In the genomic region with DNA sequence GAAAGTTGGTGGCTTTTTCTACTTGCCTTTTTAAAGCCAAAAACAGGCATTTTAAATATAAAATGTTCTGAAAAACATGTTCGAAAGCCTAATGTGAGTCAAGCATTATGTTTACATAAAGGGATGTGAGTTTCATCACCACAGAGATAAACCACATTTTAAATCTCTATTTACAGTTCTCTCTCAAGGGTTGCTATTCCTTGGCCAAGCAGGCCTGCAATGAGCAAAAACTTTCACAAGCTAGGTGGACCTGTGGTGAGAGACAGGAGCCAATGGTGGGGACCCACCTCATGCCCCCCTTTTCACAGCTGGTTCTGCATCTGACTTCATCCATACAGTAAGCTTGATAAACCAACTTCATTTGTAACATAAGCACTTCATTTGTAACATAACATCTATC, we compare ENCODE assay signal across 9 cellular contexts.
DNase-seq lines count a peak whose midpoint lies in the region; ATAC-seq and TF ChIP-seq lines count a peak whose summit lies in the region.
"Had no signal": no experiment of that assay in that cellular context is flagged by ENCODE, and none has a peak within 500 bp of the region (broad histone marks: within the 10 kb centered on the region; RNA-seq: fewer than 3 reads in every experiment).

No MANE protein-coding gene starts in this region.

- peaks cover 7% of the 10 kb centered on the region for H3K9me1 ChIP-seq in IMR-90 (ENCODE audit: insufficient read depth, low read length)

- peak; percentile 31 for DNase-seq in GM10266 (ENCODE audit: extremely low spot score)
- DNase-seq in IMR-90 = peak; percentile 92
- peak; percentile 46 for DNase-seq in brain pericyte (ENCODE audit: low read depth, low spot score)
- peak; percentile 7 for DNase-seq in stimulated activated naive B cell treated with anti-CD40 and anti-IgM and Interleukin-4, amounts not matched to agents 10 μg/mL and 1 μg/mL and 100 μg/mL, for 72 hours
- DNase-seq in HT-29 (ENCODE audit: low spot score) = no peak
- no peak for DNase-seq in SKM-1 treated with dmso at 0.1 percent for 144 hours (lab: John Stamatoyannopoulos, UW; ENCODE audit: unreplicated experiment)
- no peak for DNase-seq in aorta
- DNase-seq: pancreas had no signal

- H3K4me1 ChIP-seq in IMR-90 (ENCODE audit: control insufficient read depth, insufficient read depth, low read length) (peaks cover 18% of the 10 kb centered on the region), aorta (ENCODE audit: control insufficient read depth in 1 of 2, insufficient read depth in 2 of 2, low read length in 2 of 2) (peaks cover 6 to 8% of the 10 kb centered on the region in 2 donors)

- H3K4me2 ChIP-seq in IMR-90 (ENCODE audit: low read depth, low read length) = peak overlapping the region; percentile 38

- intact Hi-C loops in IMR-90 (cut with micrococcal nuclease) = no loop called here
- intact Hi-C loops in aorta (cut with DNase I) = loop anchor here in 1 of 2 donors (10.0 kb wide), 1 partner anchor 65 kb away; a partner anchor contains a TSS

- ATAC-seq in GM21528 (IDR thresholded peaks at IDR 0.05; ENCODE audit: low FRiP score, unreplicated experiment) = peak; percentile 81
- peak; percentile 72 for ATAC-seq in IMR-90 (ENCODE audit: low read depth)
- ATAC-seq in stimulated activated naive B cell treated with anti-CD40 and anti-IgM and Interleukin-4, amounts not matched to agents 10 μg/mL and 1 μg/mL and 100 μg/mL, for 72 hours (replicated peaks) = peak; percentile 60 to 74
- ATAC-seq in aorta (ENCODE audit: low FRiP score) = no peak

- POLR2A ChIA-PET in IMR-90 (lab: Charles Lee; ENCODE audit: unreplicated experiment) = no interaction called here

- H2AK5ac ChIP-seq in IMR-90 (ENCODE audit: low read depth, low read length) = peak overlapping the region; percentile 54; the same call in 1 of the 2 replicates

- H3K79me1 ChIP-seq in IMR-90 (ENCODE audit: low read depth in 1 of 2, low read length in 2 of 2) = peaks cover 9 to 62% of the 10 kb centered on the region in 2 experiments; a peak in 3 of 4 replicates

- no peak overlapping the region for H3K14ac ChIP-seq in IMR-90 (replicated peaks; ENCODE audit: low read depth, low read length)

- H4K91ac ChIP-seq in IMR-90 (ENCODE audit: insufficient read depth, low read depth, low read length) = no peak overlapping the region

- no peak for TF ChIP-seq RAD21 in IMR-90 (IDR thresholded peaks at IDR 0.05; ENCODE audit: low read length)

- no peak overlapping the region for H2BK15ac ChIP-seq in IMR-90 (ENCODE audit: low read depth, low read length)

- peak overlapping the region; percentile 81 for H2BK5ac ChIP-seq in IMR-90 (ENCODE audit: low read depth, low read length, poor library complexity, severe bottlenecking)

- H3K4me3 Mint-ChIP-seq in stimulated activated naive B cell treated with anti-CD40 and anti-IgM and Interleukin-4, amounts not matched to agents 10 μg/mL and 1 μg/mL and 100 μg/mL, for 72 hours = peak overlapping the region; percentile 17 to 41

- H3K23ac ChIP-seq in IMR-90 (ENCODE audit: low read depth, low read length) = no peak overlapping the region

- peaks cover 32% of the 10 kb centered on the region for H4K20me1 ChIP-seq in IMR-90 (ENCODE audit: insufficient read depth, low read length)

- BruUV-seq in IMR-90 (replicated peaks; lab: Mats Ljungman, UMichigan) = no TSS peak

- H3K27ac Mint-ChIP-seq in stimulated activated naive B cell treated with anti-CD40 and anti-IgM and Interleukin-4, amounts not matched to agents 10 μg/mL and 1 μg/mL and 100 μg/mL, for 72 hours = peak overlapping the region; percentile 80

- no peak overlapping the region for H3K9ac ChIP-seq in IMR-90 (ENCODE audit: low read depth, low read length)

- H3K9me3 ChIP-seq in IMR-90 (ENCODE audit: control insufficient read depth, insufficient read depth, low read length) (no peaks in the 10 kb centered on the region), aorta (ENCODE audit: control insufficient read depth, low read length) (no peaks in the 10 kb centered on the region)
- H3K9me3 ChIP-seq: pancreas had no signal

- H2AK9ac ChIP-seq in IMR-90 (replicated peaks; ENCODE audit: low read depth, low read length, poor library complexity) = no peak overlapping the region

- TF ChIP-seq CTCF in GM10266 (IDR thresholded peaks at IDR 0.05; ENCODE audit: control insufficient read depth, insufficient read depth, low read depth, missing control alignments) (no peak), IMR-90 (conservative IDR thresholded peaks at IDR 0.05; ENCODE audit: low read depth, low read length) (no peak)

- in situ Hi-C loops in IMR-90 (cut with MboI; ENCODE audit: low sequenced_read_pairs) = no loop called here

- H3K27me3 Mint-ChIP-seq in stimulated activated naive B cell treated with anti-CD40 and anti-IgM and Interleukin-4, amounts not matched to agents 10 μg/mL and 1 μg/mL and 100 μg/mL, for 72 hours = no peaks in the 10 kb centered on the region

- H3K27me3 ChIP-seq in IMR-90 (ENCODE audit: control insufficient read depth, insufficient read depth, low read length) (no peaks in the 10 kb centered on the region), aorta (ENCODE audit: control insufficient read depth in 1 of 2, insufficient read depth in 2 of 2, low read length in 1 of 2) (no peaks in the 10 kb centered on the region)
- H3K27me3 ChIP-seq: pancreas had no signal

- H4K5ac ChIP-seq in IMR-90 (ENCODE audit: low read depth, low read length) = no peak overlapping the region

- H3K27ac ChIP-seq in IMR-90 (ENCODE audit: insufficient read depth, low read length) (peak overlapping the region; percentile 57; the same call in 1 of the 2 replicates), aorta (ENCODE audit: low read depth in 1 of 2, low read length in 2 of 2) (peak overlapping the region in 1 of 2 donors; percentile 57)
- H3K27ac ChIP-seq: pancreas had no signal

- no peak overlapping the region for H3K18ac ChIP-seq in IMR-90 (ENCODE audit: low read depth, low read length)

- peaks cover 42 to 62% of the 10 kb centered on the region in 2 donors for H3K4me1 Mint-ChIP-seq in stimulated activated naive B cell treated with anti-CD40 and anti-IgM and Interleukin-4, amounts not matched to agents 10 μg/mL and 1 μg/mL and 100 μg/mL, for 72 hours

- H3K4ac ChIP-seq in IMR-90 (ENCODE audit: low read depth, low read length) = 0 out of 2 replicates have a peak overlapping the region, but pooled peaks have one; percentile 33

- peaks cover 14 to 23% of the 10 kb centered on the region in 2 donors for H3K36me3 Mint-ChIP-seq in stimulated activated naive B cell treated with anti-CD40 and anti-IgM and Interleukin-4, amounts not matched to agents 10 μg/mL and 1 μg/mL and 100 μg/mL, for 72 hours

- no peaks in the 10 kb centered on the region for H3K9me3 Mint-ChIP-seq in stimulated activated naive B cell treated with anti-CD40 and anti-IgM and Interleukin-4, amounts not matched to agents 10 μg/mL and 1 μg/mL and 100 μg/mL, for 72 hours

- no peak overlapping the region for H2BK120ac ChIP-seq in IMR-90 (ENCODE audit: low read depth, low read length)

- H3K4me3 ChIP-seq in IMR-90 (ENCODE audit: insufficient read depth, low read depth, low read length) (no peak overlapping the region), aorta (ENCODE audit: low read length in 2 of 2) (no peak overlapping the region)
- H3K4me3 ChIP-seq: pancreas had no signal

- H2AFZ ChIP-seq in IMR-90 (replicated peaks; ENCODE audit: low read length, poor library complexity) = no peak overlapping the region

- H3K36me3 ChIP-seq in IMR-90 (ENCODE audit: control insufficient read depth, insufficient read depth, low read length) = no peaks in the 10 kb centered on the region
- no peaks in the 10 kb centered on the region for H3K36me3 ChIP-seq in aorta (ENCODE audit: control insufficient read depth in 1 of 2, insufficient read depth in 2 of 2, low read length in 1 of 2)
- H3K36me3 ChIP-seq: pancreas had no signal

- dilution Hi-C loops in IMR-90 (cut with HindIII; ENCODE audit: low sequenced_read_pairs, unreplicated experiment) = no loop called here

- H2BK20ac ChIP-seq in IMR-90 (ENCODE audit: low read depth, low read length) = no peak overlapping the region; the same call in 1 of the 2 replicates

- no peak overlapping the region for H3K56ac ChIP-seq in IMR-90 (ENCODE audit: extremely low read depth, insufficient read depth, low read length)

- no CpG with 5 or more reads among the region's 1 CpG for WGBS in IMR-90 (ENCODE audit: extremely low coverage in 2 of 2, insufficient read length in 1 of 2), 2 experiments
- WGBS in aorta, 2 donors = 18 to 20% methylated on average over 1 of the region's 1 CpG

- TF ChIP-seq POLR2A in IMR-90 (IDR thresholded peaks at IDR 0.05; ENCODE audit: low read depth, low read length) = no peak

- H4K8ac ChIP-seq in IMR-90 (ENCODE audit: low read depth in 2 of 2, low read length in 2 of 2) = peak overlapping the region in 1 of 2 experiments; percentile 60; a peak in 1 of 4 replicates

- CTCF ChIA-PET in IMR-90 (lab: Yijun Ruan, JAX) = interaction anchor here (1.0 to 1.1 kb wide), 2 partner anchors 21 to 50 kb away, joined by 3 read pairs; no protein-coding TSS in a partner anchor

TF ChIP-seq in IMR-90, 13 proteins besides CTCF, POLR2A, EP300 and RAD21 (continues in another document):
- TF ChIP-seq MAFK (IDR thresholded peaks at IDR 0.05; ENCODE audit: low read depth, low read length) = no peak
- TF ChIP-seq RFX5 (IDR thresholded peaks at IDR 0.05; ENCODE audit: low read depth, low read length) = no peak
- TF ChIP-seq BHLHE40 (IDR thresholded peaks at IDR 0.05; ENCODE audit: low read depth, low read length) = no peak
- TF ChIP-seq CEBPB (IDR thresholded peaks at IDR 0.05; ENCODE audit: low read depth, low read length) = peak; percentile 89
- no peak for TF ChIP-seq MAZ (IDR thresholded peaks at IDR 0.05; ENCODE audit: borderline replicate concordance, low read depth, low read length)
- no peak for TF ChIP-seq RCOR1 (IDR thresholded peaks at IDR 0.05; ENCODE audit: insufficient replicate concordance, low read length)
- TF ChIP-seq FOS (IDR thresholded peaks at IDR 0.05; ENCODE audit: low read depth, low read length) = peak; percentile 39; the same call in 1 of the 2 replicates
- TF ChIP-seq, protein P1, sequence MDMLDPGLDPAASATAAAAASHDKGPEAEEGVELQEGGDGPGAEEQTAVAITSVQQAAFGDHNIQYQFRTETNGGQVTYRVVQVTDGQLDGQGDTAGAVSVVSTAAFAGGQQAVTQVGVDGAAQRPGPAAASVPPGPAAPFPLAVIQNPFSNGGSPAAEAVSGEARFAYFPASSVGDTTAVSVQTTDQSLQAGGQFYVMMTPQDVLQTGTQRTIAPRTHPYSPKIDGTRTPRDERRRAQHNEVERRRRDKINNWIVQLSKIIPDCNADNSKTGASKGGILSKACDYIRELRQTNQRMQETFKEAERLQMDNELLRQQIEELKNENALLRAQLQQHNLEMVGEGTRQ (IDR thresholded peaks at IDR 0.05; ENCODE audit: low read depth, low read length) = no peak
- no peak for TF ChIP-seq MXI1 (IDR thresholded peaks at IDR 0.05; ENCODE audit: borderline replicate concordance, low read depth, low read length)

Comparison
In these comparisons a context has a peak if more than half of its experiments do, and no peak if none do; other contexts are left out.
1. DNase-seq: peak in GM10266 (single experiment), IMR-90 (single experiment), brain pericyte (single experiment) and stimulated activated naive B cell treated with anti-CD40 and anti-IgM and Interleukin-4, amounts not matched to agents 10 μg/mL and 1 μg/mL and 100 μg/mL, for 72 hours (single experiment); none in HT-29 (single experiment), SKM-1 treated with dmso at 0.1 percent for 144 hours (single experiment) and aorta (0 of 2).